Comparison of ENCODE assay signal across 9 cellular contexts in the genomic region with DNA sequence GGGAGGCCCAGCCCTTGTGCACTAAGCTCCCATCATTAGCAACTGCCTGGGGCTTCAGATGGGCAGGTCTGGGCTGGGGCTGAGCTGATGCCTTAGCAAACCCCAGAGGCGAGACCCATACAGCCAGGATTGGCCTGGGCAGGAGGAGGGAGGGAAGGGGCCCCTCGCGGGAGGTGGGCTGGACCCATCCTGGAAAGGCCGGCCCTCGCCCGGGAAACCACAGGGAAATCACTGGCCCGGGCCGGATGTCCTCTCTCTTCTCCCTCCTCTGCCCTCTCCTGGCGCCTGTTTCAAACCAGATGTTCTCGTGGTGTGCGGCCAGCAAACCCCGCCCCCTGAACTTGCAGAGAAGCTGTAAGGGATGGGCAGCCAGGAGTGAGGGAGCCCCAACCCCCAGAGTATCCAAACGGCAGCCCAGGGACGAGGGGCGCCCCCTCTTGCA. TPM values are rescaled to one million over a fixed set of nuclear protein-coding genes. Genes with fewer than 3 reads are reported as not detected.
DNase-seq lines count a peak whose midpoint lies in the region; TF ChIP-seq lines count a peak whose summit lies in the region.
"Had no signal": no experiment of that assay in that cellular context is flagged by ENCODE, and none has a peak within 500 bp of the region (broad histone marks: within the 10 kb centered on the region; RNA-seq: fewer than 3 reads in every experiment).

No MANE protein-coding gene starts in this region.

- TF ChIP-seq EP300 in ovary (IDR thresholded peaks at IDR 0.05), result no peak

- H3K4me3 ChIP-seq in fibroblast of the aortic adventitia (ENCODE audit: low read depth, low read length), result no peak overlapping the region
- H3K4me3 ChIP-seq in ovary, result no peak overlapping the region
- H3K4me3 ChIP-seq: adrenal gland had no signal

- in situ Hi-C loops in GM13976 (cut with MboI; ENCODE audit: low sequenced_read_pairs, unreplicated experiment), result no loop called here

- 2 to 7% (median 3%) methylated on average over 14 to 15 of the region's 15 CpGs for WGBS in ovary, 3 donors

- H3K4me1 ChIP-seq in ovary (ENCODE audit: insufficient read depth), result peaks cover 2% of the 10 kb centered on the region
- H3K4me1 ChIP-seq: adrenal gland had no signal

- DNase-seq in GF-D8 (lab: John Stamatoyannopoulos, UW), result peak; percentile 8
- DNase-seq in RPMI7951 (ENCODE audit: low read depth), result peak; percentile 87
- peak; percentile 64 for DNase-seq in fibroblast of the aortic adventitia (ENCODE audit: low read depth)
- peak; percentile 61 to 89 (median 75) for DNase-seq in ovary
- DNase-seq in superior temporal gyrus (ENCODE audit: extremely low spot score), result no peak
- DNase-seq in activated CD4-positive, CD25-positive, alpha-beta regulatory T cell treated with anti-CD3 and anti-CD28 coated beads, Interleukin-2, amount 50 U/mL, for 72 hours, result no peak
- DNase-seq in activated CD8-positive, alpha-beta memory T cell treated with anti-CD3 and anti-CD28 coated beads, Interleukin-2, amount 50 U/mL, for 4 hours, result no peak
- DNase-seq in GM13976 (ENCODE audit: low spot score), result no peak

- H3K36me3 ChIP-seq in ovary, result no peaks in the 10 kb centered on the region
- H3K36me3 ChIP-seq: adrenal gland had no signal

- TF ChIP-seq CTCF in fibroblast of the aortic adventitia (IDR thresholded peaks at IDR 0.05; ENCODE audit: insufficient read depth, low read length), result no peak
- TF ChIP-seq CTCF in ovary (IDR thresholded peaks at IDR 0.05), result no peak
- TF ChIP-seq CTCF in GM13976 (IDR thresholded peaks at IDR 0.05; ENCODE audit: borderline replicate concordance, control extremely low read depth, extremely low read depth, insufficient read depth, missing control alignments), result no peak

- no peaks in the 10 kb centered on the region for H3K9me3 ChIP-seq in ovary
- H3K9me3 ChIP-seq: adrenal gland had no signal

- TF ChIP-seq POLR2A in ovary (IDR thresholded peaks at IDR 0.05), result no peak

- no peak overlapping the region for H3K27ac ChIP-seq in ovary
- H3K27ac ChIP-seq: adrenal gland had no signal

- intact Hi-C loops in ovary (cut with DNase I), result no loop called here

- H3K27me3 ChIP-seq in ovary, result no peaks in the 10 kb centered on the region
- H3K27me3 ChIP-seq: adrenal gland had no signal

RNA-seq across cellular contexts. Expression of a gene that starts 43.1 kb away (rescaled TPM):
- 0.60 and 0.78 TPM in 2 replicates for total RNA-seq in RPMI7951 (2014; rRNA removed; shearing (Covaris generic))
- total RNA-seq in fibroblast of the aortic adventitia (ENCODE audit: low replicate concordance), result not detected in 2 replicates
- total RNA-seq in ovary, result 10 to 100 TPM in 4 of 7 donors, 1 to 10 TPM in 2, under 1 TPM in 1; 0.60 to 18.6 (median 10.4) TPM
- polyA plus RNA-seq in ovary, result 1 to 10 TPM; 2.1 to 7.9 TPM

Comparison
In these comparisons a context has a peak if more than half of its experiments do, and no peak if none do; other contexts are left out.
1. DNase-seq: peak in GF-D8 (single experiment), RPMI7951 (single experiment), fibroblast of the aortic adventitia (single experiment) and ovary (5 of 5); none in superior temporal gyrus (single experiment), activated CD4-positive, CD25-positive, alpha-beta regulatory T cell treated with anti-CD3 and anti-CD28 coated beads, Interleukin-2, amount 50 U/mL, for 72 hours (single experiment), activated CD8-positive, alpha-beta memory T cell treated with anti-CD3 and anti-CD28 coated beads, Interleukin-2, amount 50 U/mL, for 4 hours (single experiment) and GM13976 (single experiment).